26 cellular contexts compared by ENCODE assay signal in the genomic region with DNA sequence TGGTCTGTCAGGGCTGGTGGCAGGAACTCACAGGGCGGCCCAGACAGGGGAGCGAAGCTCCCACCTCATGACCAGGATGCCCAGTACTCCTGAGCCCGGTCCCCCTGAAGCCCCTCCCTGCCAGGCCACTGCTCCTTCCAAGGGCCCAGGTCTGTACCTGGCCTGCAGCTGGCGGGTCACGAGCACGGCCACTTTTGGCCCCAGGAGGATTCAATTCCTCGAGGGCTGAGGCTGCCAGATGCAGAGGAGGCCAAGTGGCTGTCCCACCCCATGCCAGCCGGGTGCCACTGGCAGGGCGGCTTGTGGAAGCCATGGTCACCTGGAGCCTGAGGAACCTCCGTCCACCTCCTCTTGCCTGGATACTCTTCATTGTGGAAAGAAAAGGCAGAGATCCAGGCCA. TPM values are rescaled to one million over a fixed set of nuclear protein-coding genes. Genes with fewer than 3 reads are reported as not detected.
DNase-seq lines count a peak whose midpoint lies in the region; ATAC-seq, FAIRE-seq and TF ChIP-seq lines count a peak whose summit lies in the region.
"Had no signal": no experiment of that assay in that cellular context is flagged by ENCODE, and none has a peak within 500 bp of the region (broad histone marks: within the 10 kb centered on the region; RNA-seq: fewer than 3 reads in every experiment).

No MANE protein-coding gene starts in this region.

- H3K4me3 ChIP-seq in BLaER1 treated with 17β-estradiol and CSF1 and Interleukin-3, amounts not matched to agents 10 nM and 100 nM, result no peak overlapping the region; a peak in 1 of 20 replicates
- H3K4me3 ChIP-seq in hepatocyte, result no peak overlapping the region
- H3K4me3 ChIP-seq: sigmoid colon had no signal

- H3K27ac Mint-ChIP-seq in stimulated activated naive B cell treated with anti-CD40 and anti-IgM and Interleukin-4, amounts not matched to agents 10 μg/mL and 1 μg/mL and 100 μg/mL, for 72 hours, result peak overlapping the region; percentile 73
- no peak overlapping the region for H3K27ac Mint-ChIP-seq in activated naive CD4-positive, alpha-beta T cell treated with anti-CD3 and anti-CD28 coated beads, Interleukin-2, amount 10 ng/mL, durations not matched to agents 7 days and 5 days
- H3K27ac Mint-ChIP-seq: activated naive CD8-positive, alpha-beta T cell treated with anti-CD3 and anti-CD28 coated beads, Interleukin-2, amount 50 U/mL, for 24 hours had no signal

- WGBS in hepatocyte (ENCODE audit: low lambda C conversion rate, missing lambda C conversion rate), result 88% methylated on average over 10 of the region's 10 CpGs

- H3K4me3 Mint-ChIP-seq in stimulated activated naive B cell treated with anti-CD40 and anti-IgM and Interleukin-4, amounts not matched to agents 10 μg/mL and 1 μg/mL and 100 μg/mL, for 72 hours, result no peak overlapping the region
- no peak overlapping the region for H3K4me3 Mint-ChIP-seq in activated naive CD4-positive, alpha-beta T cell treated with anti-CD3 and anti-CD28 coated beads, Interleukin-2, amount 10 ng/mL, durations not matched to agents 7 days and 5 days
- H3K4me3 Mint-ChIP-seq: activated naive CD8-positive, alpha-beta T cell treated with anti-CD3 and anti-CD28 coated beads, Interleukin-2, amount 50 U/mL, for 24 hours; activated T-cell treated with anti-CD3 and anti-CD28 coated beads, Interleukin-2, amount 50 U/mL, for 4 hours had no signal

- no peak overlapping the region for H2AFZ ChIP-seq in hepatocyte

- H3K9ac ChIP-seq in BLaER1 treated with 17β-estradiol and CSF1 and Interleukin-3, amounts not matched to agents 10 nM and 100 nM, result peak overlapping the region in 6 of 11 experiments; percentile 23 to 80 (median 38); a peak in 8 of 22 replicates

- H3K9me3 Mint-ChIP-seq in stimulated activated naive B cell treated with anti-CD40 and anti-IgM and Interleukin-4, amounts not matched to agents 10 μg/mL and 1 μg/mL and 100 μg/mL, for 72 hours, result no peaks in the 10 kb centered on the region
- H3K9me3 Mint-ChIP-seq in activated naive CD4-positive, alpha-beta T cell treated with anti-CD3 and anti-CD28 coated beads, Interleukin-2, amount 10 ng/mL, durations not matched to agents 7 days and 5 days, result no peaks in the 10 kb centered on the region
- H3K9me3 Mint-ChIP-seq: activated naive CD8-positive, alpha-beta T cell treated with anti-CD3 and anti-CD28 coated beads, Interleukin-2, amount 50 U/mL, for 24 hours; activated T-cell treated with anti-CD3 and anti-CD28 coated beads, Interleukin-2, amount 50 U/mL, for 4 hours had no signal

- peak overlapping the region in 5 of 11 experiments; percentile 9 to 58 (median 40); a peak in 6 of 22 replicates for H3K27ac ChIP-seq in BLaER1 treated with 17β-estradiol and CSF1 and Interleukin-3, amounts not matched to agents 10 nM and 100 nM
- peak overlapping the region; percentile 99 for H3K27ac ChIP-seq in VCaP
- peak overlapping the region; percentile 90 for H3K27ac ChIP-seq in hepatocyte
- H3K27ac ChIP-seq: HL-60, neutrophil, sigmoid colon, WERI-Rb-1 had no signal

- H3K4me1 ChIP-seq in BLaER1 treated with 17β-estradiol and CSF1 and Interleukin-3, amounts not matched to agents 10 nM and 100 nM, result peaks cover 50 to 100% (median 100%) of the 10 kb centered on the region in 10 experiments
- H3K4me1 ChIP-seq in hepatocyte (ENCODE audit: insufficient read depth), result peaks cover 27% of the 10 kb centered on the region

- H3K27me3 ChIP-seq in BLaER1 treated with 17β-estradiol and CSF1 and Interleukin-3, amounts not matched to agents 10 nM and 100 nM, result peaks cover 0 to 87% (median 0%) of the 10 kb centered on the region in 11 experiments; a peak in 7 of 22 replicates
- H3K27me3 ChIP-seq in hepatocyte, result no peaks in the 10 kb centered on the region
- H3K27me3 ChIP-seq: BE2C, sigmoid colon had no signal

- H3K9me2 ChIP-seq in hepatocyte (replicated peaks; ENCODE audit: insufficient read depth), result no peaks in the 10 kb centered on the region

- peaks cover 0 to 4% of the 10 kb centered on the region in 2 donors for H3K36me3 Mint-ChIP-seq in stimulated activated naive B cell treated with anti-CD40 and anti-IgM and Interleukin-4, amounts not matched to agents 10 μg/mL and 1 μg/mL and 100 μg/mL, for 72 hours
- no peaks in the 10 kb centered on the region for H3K36me3 Mint-ChIP-seq in activated naive CD4-positive, alpha-beta T cell treated with anti-CD3 and anti-CD28 coated beads, Interleukin-2, amount 10 ng/mL, durations not matched to agents 7 days and 5 days

- peaks cover 0 to 100% (median 98%) of the 10 kb centered on the region in 11 experiments; a peak in 20 of 22 replicates for H4K20me1 ChIP-seq in BLaER1 treated with 17β-estradiol and CSF1 and Interleukin-3, amounts not matched to agents 10 nM and 100 nM
- H4K20me1 ChIP-seq in hepatocyte (ENCODE audit: insufficient read depth, poor library complexity, severe bottlenecking), result peaks cover 55% of the 10 kb centered on the region

- CTCF ChIA-PET in activated naive CD4-positive, alpha-beta T cell treated with anti-CD3 and anti-CD28 coated beads, Interleukin-2, amount 10 ng/mL, durations not matched to agents 7 days and 5 days (lab: Charles Lee), result no interaction called here

- H3K27me3 Mint-ChIP-seq in stimulated activated naive B cell treated with anti-CD40 and anti-IgM and Interleukin-4, amounts not matched to agents 10 μg/mL and 1 μg/mL and 100 μg/mL, for 72 hours, result no peaks in the 10 kb centered on the region
- H3K27me3 Mint-ChIP-seq in activated naive CD4-positive, alpha-beta T cell treated with anti-CD3 and anti-CD28 coated beads, Interleukin-2, amount 10 ng/mL, durations not matched to agents 7 days and 5 days, result peaks cover 8% of the 10 kb centered on the region
- H3K27me3 Mint-ChIP-seq: activated naive CD8-positive, alpha-beta T cell treated with anti-CD3 and anti-CD28 coated beads, Interleukin-2, amount 50 U/mL, for 24 hours; progenitor cell of endocrine pancreas had no signal

- H3K79me2 ChIP-seq in hepatocyte, result peaks cover 67% of the 10 kb centered on the region

- DNase-seq in hepatocyte (ENCODE audit: low spot score) (no peak), frontal cortex (ENCODE audit: low spot score in 2 of 2) (no peak)
- DNase-seq in stimulated activated naive B cell treated with anti-CD40 and anti-IgM and Interleukin-4, amounts not matched to agents 10 μg/mL and 1 μg/mL and 100 μg/mL, for 72 hours, result no peak
- no peak for DNase-seq in activated CD8-positive, alpha-beta memory T cell treated with anti-CD3 and anti-CD28 coated beads, Interleukin-2, amount 50 U/mL, for 48 hours
- DNase-seq in activated naive CD4-positive, alpha-beta T cell treated with anti-CD3 and anti-CD28 coated beads, Interleukin-2, amount 10 ng/mL, durations not matched to agents 7 days and 5 days, result no peak
- no peak for DNase-seq in stimulated activated CD4-positive, alpha-beta T cell treated with anti-CD3 and anti-CD28 coated beads, Interleukin-1b, Interleukin-23, amount 100 ng/mL, for 48 hours
- DNase-seq: activated CD4-positive, alpha-beta T cell treated with anti-CD3 and anti-CD28 coated beads for 48 hours; activated gamma-delta T cell treated with Interleukin-2 at 50 U/mL for 16 hours; activated naive CD8-positive, alpha-beta T cell treated with anti-CD3 and anti-CD28 coated beads, Interleukin-2, amount 50 U/mL, for 24 hours; activated T-cell treated with anti-CD3 and anti-CD28 coated beads, Interleukin-2, amount 50 U/mL, for 4 hours; BE2C; effector CD4-positive, alpha-beta T cell; erythroblast; head of caudate nucleus; NCI-H1436 treated with DMSO at 0.1 percent for 48 hours; NCI-H82; Right ventricle myocardium superior; sigmoid colon; stimulated activated CD4-positive, alpha-beta T cell treated with anti-CD3 and anti-CD28 coated beads, Interleukin-15, amount 100 ng/mL, for 24 hours; stimulated activated naive CD8-positive, alpha-beta T cell treated with anti-CD3 and anti-CD28 coated beads, Interleukin-15, Interleukin-2, amounts not matched to agents 100 U/mL and 50 U/mL, for 24 hours; WERI-Rb-1 had no signal

- H3K36me3 ChIP-seq in BLaER1 treated with 17β-estradiol and CSF1 and Interleukin-3, amounts not matched to agents 10 nM and 100 nM, result no peaks in the 10 kb centered on the region
- no peaks in the 10 kb centered on the region for H3K36me3 ChIP-seq in hepatocyte (replicated peaks; ENCODE audit: insufficient read depth, low read depth)
- H3K36me3 ChIP-seq: BE2C, neutrophil, sigmoid colon, WERI-Rb-1 had no signal

- TF ChIP-seq CTCF in VCaP (conservative IDR thresholded peaks at IDR 0.05), result no peak
- TF ChIP-seq CTCF in hepatocyte (IDR thresholded peaks at IDR 0.05; ENCODE audit: poor library complexity), result no peak

- H3K9me3 ChIP-seq in BLaER1 treated with 17β-estradiol and CSF1 and Interleukin-3, amounts not matched to agents 10 nM and 100 nM (replicated peaks in 1 of 11), result no peaks in the 10 kb centered on the region
- no peaks in the 10 kb centered on the region for H3K9me3 ChIP-seq in hepatocyte (ENCODE audit: low read depth)
- H3K9me3 ChIP-seq: BE2C, neutrophil, sigmoid colon had no signal

- peak overlapping the region; percentile 60 to 98 (median 84); a peak in 21 of 22 replicates for H3K4me2 ChIP-seq in BLaER1 treated with 17β-estradiol and CSF1 and Interleukin-3, amounts not matched to agents 10 nM and 100 nM
- H3K4me2 ChIP-seq in hepatocyte, result no peak overlapping the region

- no peak for FAIRE-seq in frontal cortex (lab: Jason Lieb, UNC)

- peaks cover 61 to 99% of the 10 kb centered on the region in 2 donors for H3K4me1 Mint-ChIP-seq in stimulated activated naive B cell treated with anti-CD40 and anti-IgM and Interleukin-4, amounts not matched to agents 10 μg/mL and 1 μg/mL and 100 μg/mL, for 72 hours
- no peaks in the 10 kb centered on the region for H3K4me1 Mint-ChIP-seq in activated naive CD4-positive, alpha-beta T cell treated with anti-CD3 and anti-CD28 coated beads, Interleukin-2, amount 10 ng/mL, durations not matched to agents 7 days and 5 days

- no peak for ATAC-seq in stimulated activated naive B cell treated with anti-CD40 and anti-IgM and Interleukin-4, amounts not matched to agents 10 μg/mL and 1 μg/mL and 100 μg/mL, for 72 hours (replicated peaks)
- ATAC-seq: activated naive CD8-positive, alpha-beta T cell treated with anti-CD3 and anti-CD28 coated beads, Interleukin-2, amount 50 U/mL, for 24 hours; activated T-cell treated with anti-CD3 and anti-CD28 coated beads, Interleukin-2, amount 50 U/mL, for 4 hours; stimulated activated naive CD8-positive, alpha-beta T cell treated with anti-CD3 and anti-CD28 coated beads, Interleukin-15, Interleukin-2, amounts not matched to agents 100 U/mL and 50 U/mL, for 24 hours had no signal

RNA-seq across cellular contexts. Expression of a gene that starts 17.4 kb away (rescaled TPM):
- 6.8 and 9.2 TPM in 2 replicates for total RNA-seq in hepatocyte
- 34.1 and 40.3 TPM in 2 replicates for polyA plus RNA-seq in hepatocyte
- 6.1 TPM for total RNA-seq in frontal cortex
